Comparison of ENCODE assay signal across 15 cellular contexts in the genomic region with DNA sequence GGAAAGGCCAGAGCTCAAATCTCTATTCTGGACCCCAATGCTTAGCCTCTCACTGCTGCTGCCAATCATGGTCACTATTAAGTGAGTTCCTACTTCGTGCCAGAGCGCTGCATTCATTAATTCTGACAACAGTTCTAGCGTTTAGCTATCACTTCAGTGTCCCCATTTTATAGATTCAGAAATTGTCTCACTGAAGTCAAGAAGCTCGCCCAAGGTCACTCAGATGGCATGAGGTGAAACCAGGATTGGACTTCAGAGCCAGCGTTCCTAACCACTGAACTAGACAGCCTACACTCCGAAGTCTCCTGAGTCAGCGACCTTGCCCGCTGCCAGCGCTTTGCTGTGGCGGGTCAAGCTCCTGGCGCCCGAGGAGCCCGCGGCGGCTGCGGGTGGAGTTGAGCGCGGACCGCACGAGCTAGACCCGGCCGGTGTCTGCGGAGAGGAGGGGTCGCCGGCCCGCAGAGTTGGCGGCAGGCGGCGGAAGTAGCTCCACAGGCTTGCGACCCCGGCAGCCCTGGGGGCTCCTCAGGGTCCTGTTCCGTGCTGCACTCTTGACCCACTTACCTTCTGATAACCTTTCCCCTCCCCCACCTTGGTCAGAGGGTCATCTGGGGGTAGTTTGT. TPM values are rescaled to one million over a fixed set of nuclear protein-coding genes. Genes with fewer than 3 reads are reported as not detected.
A peak's percentile ranks its signal among the peaks of the same experiment; 100 is the strongest.
DNase-seq lines count a peak whose midpoint lies in the region; TF ChIP-seq lines count a peak whose summit lies in the region.
"Had no signal": no experiment of that assay in that cellular context is flagged by ENCODE, and none has a peak within 500 bp of the region (broad histone marks: within the 10 kb centered on the region; RNA-seq: fewer than 3 reads in every experiment).

No MANE protein-coding gene starts in this region.

- no peak for TF ChIP-seq CTCF in progenitor cell of endocrine pancreas (IDR thresholded peaks at IDR 0.05; ENCODE audit: unreplicated experiment)

- POLR2A ChIA-PET in activated CD4-positive, alpha-beta memory T cell treated with anti-CD3 and anti-CD28 coated beads for 36 hours (lab: Charles Lee), result interaction anchor here (1.2 kb wide), 1 partner anchor 10 kb away, joined by 3 read pairs; no protein-coding TSS in a partner anchor

- no peaks in the 10 kb centered on the region for H3K36me3 Mint-ChIP-seq in progenitor cell of endocrine pancreas (ENCODE audit: insufficient read depth)
- no peaks in the 10 kb centered on the region for H3K36me3 Mint-ChIP-seq in activated CD4-positive, alpha-beta memory T cell treated with anti-CD3 and anti-CD28 coated beads for 36 hours

- H3K27ac ChIP-seq in SK-N-MC, result no peak overlapping the region
- H3K27ac ChIP-seq: SJSA1 had no signal

- peak overlapping the region; percentile 75 for H3K27ac Mint-ChIP-seq in progenitor cell of endocrine pancreas
- H3K27ac Mint-ChIP-seq in activated CD4-positive, alpha-beta memory T cell treated with anti-CD3 and anti-CD28 coated beads for 36 hours, result no peak overlapping the region
- H3K27ac Mint-ChIP-seq: activated naive CD4-positive, alpha-beta T cell treated with anti-CD3 and anti-CD28 coated beads, Interleukin-2, amount 50 U/mL, for 72 hours had no signal

- peaks cover 40% of the 10 kb centered on the region for H3K27me3 Mint-ChIP-seq in progenitor cell of endocrine pancreas
- peaks cover 51% of the 10 kb centered on the region for H3K27me3 Mint-ChIP-seq in activated CD4-positive, alpha-beta memory T cell treated with anti-CD3 and anti-CD28 coated beads for 36 hours

- intact Hi-C loops in activated CD4-positive, alpha-beta memory T cell treated with anti-CD3 and anti-CD28 coated beads for 36 hours (cut with micrococcal nuclease), result loop anchor here (10.0 kb wide), 1 partner anchor 1114 kb away; no protein-coding TSS in a partner anchor

- no peak overlapping the region for H3K9ac ChIP-seq in SK-N-MC (ENCODE audit: insufficient read length)

- peaks cover 8% of the 10 kb centered on the region for H3K4me1 Mint-ChIP-seq in progenitor cell of endocrine pancreas (ENCODE audit: low read depth)
- peaks cover 15% of the 10 kb centered on the region for H3K4me1 Mint-ChIP-seq in activated CD4-positive, alpha-beta memory T cell treated with anti-CD3 and anti-CD28 coated beads for 36 hours (ENCODE audit: low read depth)

- H3K36me3 ChIP-seq in SK-N-MC (ENCODE audit: insufficient read depth, low read length), result no peaks in the 10 kb centered on the region
- H3K36me3 ChIP-seq: SJSA1 had no signal

- peak overlapping the region; percentile 88 for H3K4me3 Mint-ChIP-seq in progenitor cell of endocrine pancreas (ENCODE audit: low read depth)
- H3K4me3 Mint-ChIP-seq in activated CD4-positive, alpha-beta memory T cell treated with anti-CD3 and anti-CD28 coated beads for 36 hours, result no peak overlapping the region

- H3K4me3 ChIP-seq in SK-N-MC (0 out of 2 replicates have a peak overlapping the region, but pooled peaks have one; percentile 81), iPS-18c (ENCODE audit: insufficient read depth, low read depth, low read length) (peak overlapping the region; percentile 61)
- H3K4me3 ChIP-seq: SJSA1 had no signal

- CTCF ChIA-PET in activated CD4-positive, alpha-beta memory T cell treated with anti-CD3 and anti-CD28 coated beads for 36 hours (lab: Charles Lee), result interaction anchor here (1.1 to 1.5 kb wide), 2 partner anchors 16 to 1110 kb away, joined by 3 to 4 read pairs; no protein-coding TSS in a partner anchor

- H3K9me3 ChIP-seq in SK-N-MC (ENCODE audit: low read depth, low read length), result no peaks in the 10 kb centered on the region
- no peaks in the 10 kb centered on the region for H3K9me3 ChIP-seq in iPS-18c (ENCODE audit: control insufficient read depth, insufficient read depth, low read length)
- H3K9me3 ChIP-seq: SJSA1 had no signal

- H3K9me3 Mint-ChIP-seq in progenitor cell of endocrine pancreas (ENCODE audit: low read depth), result peaks cover 10% of the 10 kb centered on the region
- H3K9me3 Mint-ChIP-seq in activated CD4-positive, alpha-beta memory T cell treated with anti-CD3 and anti-CD28 coated beads for 36 hours, result peaks cover 3% of the 10 kb centered on the region

- peak; percentile 34 for DNase-seq in ELF-1 (ENCODE audit: low read depth, low spot score)
- no peak for DNase-seq in SK-N-MC (ENCODE audit: low read depth, low spot score)
- DNase-seq in progenitor cell of endocrine pancreas (ENCODE audit: low spot score, unreplicated experiment), result peak; percentile 15
- DNase-seq in HCEC 1CT, result no peak
- DNase-seq in activated CD4-positive, alpha-beta memory T cell treated with anti-CD3 and anti-CD28 coated beads for 36 hours, result no peak
- no peak for DNase-seq in NCI-H1436 (lab: John Stamatoyannopoulos, UW)
- DNase-seq in activated CD4-positive, alpha-beta T cell treated with anti-CD3 and anti-CD28 coated beads, Interleukin-2, amount 50 U/mL, for 4 hours, result no peak
- DNase-seq: activated CD4-positive, alpha-beta T cell treated with anti-CD3 and anti-CD28 coated beads for 4 hours; DND-41; Karpas-422; stimulated activated CD8-positive, alpha-beta memory T cell treated with anti-CD3 and anti-CD28 coated beads, Interleukin-4, amount 100 ng/mL, for 48 hours had no signal

RNA-seq across cellular contexts. Expression of a gene that starts 2.1 kb away (rescaled TPM):
- total RNA-seq in progenitor cell of endocrine pancreas, result 3.5 and 3.8 TPM in 2 replicates
- not detected for total RNA-seq in activated CD4-positive, alpha-beta memory T cell treated with anti-CD3 and anti-CD28 coated beads for 36 hours
- total RNA-seq: activated naive CD4-positive, alpha-beta T cell treated with anti-CD3 and anti-CD28 coated beads, Interleukin-2, amount 50 U/mL, for 72 hours; endothelial cell of umbilical vein; SJSA1 had no signal

Comparison
In these comparisons a context has a peak if more than half of its experiments do, and no peak if none do; other contexts are left out.
1. DNase-seq: peak in ELF-1 (single experiment) and progenitor cell of endocrine pancreas (single experiment); none in SK-N-MC (single experiment), HCEC 1CT (single experiment), activated CD4-positive, alpha-beta memory T cell treated with anti-CD3 and anti-CD28 coated beads for 36 hours (single experiment), NCI-H1436 (single experiment) and activated CD4-positive, alpha-beta T cell treated with anti-CD3 and anti-CD28 coated beads, Interleukin-2, amount 50 U/mL, for 4 hours (0 of 2).